In the genomic region with DNA sequence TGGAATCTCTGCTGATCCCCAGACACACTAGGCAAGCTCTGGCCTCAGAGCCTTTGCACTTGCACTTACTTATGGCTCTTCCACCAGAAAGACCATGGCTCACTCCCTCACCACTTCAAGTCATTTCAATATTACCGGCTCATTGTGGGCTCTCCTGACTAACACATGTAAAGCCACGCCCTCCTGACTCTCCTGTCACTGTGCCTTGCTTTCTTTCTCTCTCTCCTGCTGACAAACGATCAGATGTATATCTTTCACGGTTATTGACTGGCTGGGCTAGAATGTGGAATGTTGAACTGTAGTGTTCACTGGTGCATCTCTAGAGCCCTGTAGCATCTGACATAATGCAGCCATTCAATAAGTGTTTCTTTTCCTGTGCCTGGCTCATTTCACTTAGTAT, we compare ENCODE assay signal across 25 cellular contexts.
"Had no signal": no experiment of that assay in that cellular context is flagged by ENCODE, and none has a peak within 500 bp of the region (broad histone marks: within the 10 kb centered on the region; RNA-seq: fewer than 3 reads in every experiment).

No MANE protein-coding gene starts in this region.

- H3K4me3 Mint-ChIP-seq: activated B cell treated with CpG ODN at 0.5 μM for 24 hours; activated CD4-positive, alpha-beta T cell treated with anti-CD3 and anti-CD28 coated beads, Interleukin-2, amount 10 ng/mL, durations not matched to agents 24 days and 14 days; mesothelial cell of epicardium; natural killer cell treated with Interleukin-12 subunit alpha and Interleukin-12 subunit beta and Interleukin-15 and Interleukin-18, amount 100 ng/mL, for 72 hours; stimulated activated naive B cell treated with anti-CD40 and anti-IgM and Interleukin-4, amounts not matched to agents 10 μg/mL and 1 μg/mL and 100 μg/mL, for 72 hours; T-helper 17 cell; type B pancreatic cell had no signal

- H3K27ac Mint-ChIP-seq: activated B cell treated with CpG ODN at 0.5 μM for 24 hours; activated CD4-positive, alpha-beta T cell treated with anti-CD3 and anti-CD28 coated beads, Interleukin-2, amount 10 ng/mL, durations not matched to agents 24 days and 14 days; activated naive CD4-positive, alpha-beta T cell treated with anti-CD3 and anti-CD28 coated beads, Interleukin-2, amount 50 U/mL, for 72 hours; mesothelial cell of epicardium; natural killer cell treated with Interleukin-12 subunit alpha and Interleukin-12 subunit beta and Interleukin-15 and Interleukin-18, amount 100 ng/mL, for 72 hours; stimulated activated naive B cell treated with anti-CD40 and anti-IgM and Interleukin-4, amounts not matched to agents 10 μg/mL and 1 μg/mL and 100 μg/mL, for 72 hours; T-helper 17 cell; type B pancreatic cell had no signal

- H3K9me3 Mint-ChIP-seq: activated CD4-positive, alpha-beta T cell treated with anti-CD3 and anti-CD28 coated beads, Interleukin-2, amount 10 ng/mL, durations not matched to agents 24 days and 14 days; mesothelial cell of epicardium had no signal

- H3K27ac ChIP-seq: ascending aorta, brain microvascular endothelial cell, neutrophil, pancreas, psoas muscle, thoracic aorta had no signal

- H3K27me3 ChIP-seq: ascending aorta, brain microvascular endothelial cell, neutrophil, pancreas had no signal

- H3K36me3 Mint-ChIP-seq: activated naive CD4-positive, alpha-beta T cell treated with anti-CD3 and anti-CD28 coated beads, Interleukin-2, amount 50 U/mL, for 72 hours; mesothelial cell of epicardium; natural killer cell treated with Interleukin-12 subunit alpha and Interleukin-12 subunit beta and Interleukin-15 and Interleukin-18, amount 100 ng/mL, for 72 hours; stimulated activated naive B cell treated with anti-CD40 and anti-IgM and Interleukin-4, amounts not matched to agents 10 μg/mL and 1 μg/mL and 100 μg/mL, for 72 hours; type B pancreatic cell had no signal

- H3K4me1 ChIP-seq: pancreas, psoas muscle had no signal

- H3K4me3 ChIP-seq: ascending aorta, pancreas, psoas muscle, thoracic aorta had no signal

- H3K36me3 ChIP-seq: ascending aorta, brain microvascular endothelial cell, neutrophil, pancreas, thoracic aorta had no signal

- DNase-seq: activated B cell treated with CpG ODN at 0.5 μM for 24 hours; activated CD4-positive, alpha-beta T cell treated with anti-CD3 and anti-CD28 coated beads, Interleukin-2, amount 10 ng/mL, durations not matched to agents 24 days and 14 days; activated T-cell treated with anti-CD3 and anti-CD28 coated beads, Interleukin-2, amount 50 U/mL, for 1 hour; brain microvascular endothelial cell; central memory CD4-positive, alpha-beta T cell; dermis blood vessel endothelial cell; effector CD8-positive, alpha-beta T cell; hippocampal formation; kidney glomerular epithelial cell; left ventricle myocardium superior; mammary epithelial cell; pancreas; psoas muscle; right cardiac atrium; stimulated activated CD4-positive, alpha-beta T cell treated with anti-CD3 and anti-CD28 coated beads, Interleukin-12 subunit alpha, Interleukin-12 subunit beta, amount 100 ng/mL, for 4 hours; stimulated activated naive B cell treated with anti-CD40 and anti-IgM and Interleukin-4, amounts not matched to agents 10 μg/mL and 1 μg/mL and 100 μg/mL, for 72 hours; T-helper 17 cell had no signal

- H3K27me3 Mint-ChIP-seq: activated B cell treated with CpG ODN at 0.5 μM for 24 hours; activated CD4-positive, alpha-beta T cell treated with anti-CD3 and anti-CD28 coated beads, Interleukin-2, amount 10 ng/mL, durations not matched to agents 24 days and 14 days; natural killer cell treated with Interleukin-12 subunit alpha and Interleukin-12 subunit beta and Interleukin-15 and Interleukin-18, amount 100 ng/mL, for 72 hours; stimulated activated naive B cell treated with anti-CD40 and anti-IgM and Interleukin-4, amounts not matched to agents 10 μg/mL and 1 μg/mL and 100 μg/mL, for 72 hours; T-helper 17 cell had no signal

- ATAC-seq: esophagus mucosa; left ventricle myocardium superior; natural killer cell treated with Interleukin-12 subunit alpha and Interleukin-12 subunit beta and Interleukin-15 and Interleukin-18, amount 100 ng/mL, for 72 hours; pancreas; psoas muscle; right cardiac atrium; stimulated activated naive B cell treated with anti-CD40 and anti-IgM and Interleukin-4, amounts not matched to agents 10 μg/mL and 1 μg/mL and 100 μg/mL, for 72 hours; T-helper 17 cell had no signal

- H3K4me1 Mint-ChIP-seq: activated B cell treated with CpG ODN at 0.5 μM for 24 hours; activated CD4-positive, alpha-beta T cell treated with anti-CD3 and anti-CD28 coated beads, Interleukin-2, amount 10 ng/mL, durations not matched to agents 24 days and 14 days; mesothelial cell of epicardium; stimulated activated naive B cell treated with anti-CD40 and anti-IgM and Interleukin-4, amounts not matched to agents 10 μg/mL and 1 μg/mL and 100 μg/mL, for 72 hours; T-helper 17 cell had no signal

- H3K9me3 ChIP-seq: ascending aorta, neutrophil, pancreas, psoas muscle, thoracic aorta had no signal
